Comparison of ENCODE assay signal across 1 cellular context in genomic region chr22:32327066-32327465, GRCh38.
TF ChIP-seq lines count a peak whose summit lies in the region.

No MANE protein-coding gene starts in this region.

TF ChIP-seq in GM23338, 12 proteins besides CTCF, POLR2A, EP300 and RAD21 (continued from another document):
- TF ChIP-seq CREB1 (CRISPR knock-in tag; IDR thresholded peaks at IDR 0.05; ENCODE audit: low read depth) (no peak), ZNF462 (CRISPR knock-in tag; IDR thresholded peaks at IDR 0.05) (no peak), NANOG (IDR thresholded peaks at IDR 0.05; ENCODE audit: borderline replicate concordance) (no peak), EZH2 (IDR thresholded peaks at IDR 0.05; ENCODE audit: low read depth, unreplicated experiment) (no peak), JUNB (IDR thresholded peaks at IDR 0.05; ENCODE audit: unreplicated experiment) (no peak)
TF ChIP-seq in GM23338: peak in this region for 0.
